Comparison of ENCODE assay signal across 20 cellular contexts in the genomic region with DNA sequence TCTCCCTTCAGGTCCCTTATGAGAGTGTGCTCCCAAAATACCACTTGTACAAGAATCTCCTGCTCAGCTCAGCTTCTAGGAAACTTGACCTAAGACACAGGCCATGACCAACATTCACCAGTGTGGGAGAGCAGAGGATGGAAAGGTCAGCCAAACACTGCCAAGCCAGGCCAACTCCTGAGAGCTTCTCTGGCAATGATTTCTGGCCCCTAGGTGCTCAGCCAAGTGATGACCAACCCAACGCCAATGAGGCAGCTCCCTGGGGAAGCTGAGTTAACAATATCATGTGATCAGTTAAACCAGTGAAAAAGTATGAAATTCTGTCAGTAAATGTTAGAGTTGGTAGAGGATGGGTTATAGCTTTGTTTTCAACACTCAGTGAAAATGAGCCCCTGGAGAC. TPM values are rescaled to one million over a fixed set of nuclear protein-coding genes. Genes with fewer than 3 reads are reported as not detected.
"Had no signal": no experiment of that assay in that cellular context is flagged by ENCODE, and none has a peak within 500 bp of the region (broad histone marks: within the 10 kb centered on the region; RNA-seq: fewer than 3 reads in every experiment).

No MANE protein-coding gene starts in this region.

- H3K27ac Mint-ChIP-seq: naive thymus-derived CD8-positive, alpha-beta T cell had no signal

- H3K4me3 ChIP-seq: coronary artery, dorsolateral prefrontal cortex, esophagus muscularis mucosa, gastrocnemius medialis, heart right ventricle, mucosa of descending colon, right atrium auricular region, sigmoid colon, stomach had no signal

- H3K4me1 Mint-ChIP-seq: naive thymus-derived CD8-positive, alpha-beta T cell; neural crest cell had no signal

- H3K4me3 Mint-ChIP-seq: naive thymus-derived CD8-positive, alpha-beta T cell; neural crest cell had no signal

- ATAC-seq: gastrocnemius medialis; heart right ventricle; left lobe of liver; mucosa of descending colon; naive thymus-derived CD8-positive, alpha-beta T cell had no signal

- DNase-seq: dorsolateral prefrontal cortex; effector CD8-positive, alpha-beta T cell; gastrocnemius medialis; heart right ventricle; hypothalamus; kidney glomerular epithelial cell; mammary epithelial cell; mucosa of descending colon; naive thymus-derived CD8-positive, alpha-beta T cell; sigmoid colon; small intestine; stimulated activated CD4-positive, alpha-beta T cell treated with anti-CD3 and anti-CD28 coated beads, Interleukin-12 subunit alpha, Interleukin-12 subunit beta, amount 100 ng/mL, for 4 hours; stimulated activated naive CD4-positive, alpha-beta T cell; stomach; trophoblast cell had no signal

RNA-seq across cellular contexts. Expression of a gene that starts 49.1 kb away (rescaled TPM):
- total RNA-seq: mammary epithelial cell, neural crest cell had no signal
